Comparison of ENCODE assay signal across 2 cellular contexts in the genomic region with DNA sequence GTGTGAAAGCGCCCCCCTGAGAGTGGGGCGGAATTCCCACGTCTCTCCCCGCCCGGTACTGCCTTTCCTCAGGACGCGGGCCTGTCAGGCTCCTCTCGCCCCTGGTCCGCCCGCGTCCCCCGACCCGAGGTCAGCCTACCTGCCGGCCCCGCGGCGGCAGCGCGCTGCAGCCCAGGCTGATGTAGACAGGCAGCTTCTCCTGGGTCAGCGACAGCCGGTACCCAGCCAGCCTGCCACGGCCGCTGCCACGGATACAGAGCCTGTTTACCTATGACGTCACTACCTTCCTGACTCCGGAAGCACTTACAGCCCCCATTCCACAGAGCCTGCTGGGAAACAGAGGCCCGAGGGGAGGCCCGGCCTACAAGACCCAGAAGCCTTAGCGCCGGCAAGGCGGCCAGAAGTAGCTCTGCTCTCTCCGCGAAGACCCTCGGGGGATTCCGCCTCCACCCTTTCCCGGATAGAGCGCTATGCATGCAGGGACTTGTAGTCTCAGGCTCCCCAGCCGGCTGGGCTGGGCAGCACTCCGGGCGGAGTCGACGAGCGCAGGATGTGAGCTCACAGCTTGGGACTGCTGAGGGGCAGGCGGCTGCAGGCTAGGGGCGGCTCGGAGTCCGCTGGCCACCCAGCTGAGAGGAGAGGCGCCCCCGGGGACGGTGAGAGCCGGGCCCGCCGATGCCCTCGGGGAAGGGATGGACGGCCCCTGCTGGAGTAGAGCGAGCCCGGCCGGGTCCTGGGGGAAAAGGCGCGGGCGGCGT.
TF ChIP-seq lines count a peak whose summit lies in the region.

A gene with protein sequence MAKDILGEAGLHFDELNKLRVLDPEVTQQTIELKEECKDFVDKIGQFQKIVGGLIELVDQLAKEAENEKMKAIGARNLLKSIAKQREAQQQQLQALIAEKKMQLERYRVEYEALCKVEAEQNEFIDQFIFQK (minus strand): TSS at position 272 of the 758 bp plus-strand sequence. CDS start 3,487 bp downstream, outside the sequence.
A gene with protein sequence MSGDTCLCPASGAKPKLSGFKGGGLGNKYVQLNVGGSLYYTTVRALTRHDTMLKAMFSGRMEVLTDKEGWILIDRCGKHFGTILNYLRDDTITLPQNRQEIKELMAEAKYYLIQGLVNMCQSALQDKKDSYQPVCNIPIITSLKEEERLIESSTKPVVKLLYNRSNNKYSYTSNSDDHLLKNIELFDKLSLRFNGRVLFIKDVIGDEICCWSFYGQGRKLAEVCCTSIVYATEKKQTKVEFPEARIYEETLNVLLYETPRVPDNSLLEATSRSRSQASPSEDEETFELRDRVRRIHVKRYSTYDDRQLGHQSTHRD (plus strand): TSS at position 561 of the 758 bp plus-strand sequence. CDS start 3,761 bp downstream, outside the sequence.

TF ChIP-seq in HCT116, 20 proteins besides CTCF, POLR2A, EP300 and RAD21 (continued from another document):
- TF ChIP-seq TCF7L2 (IDR thresholded peaks at IDR 0.05; ENCODE audit: borderline replicate concordance, extremely low read depth, insufficient read depth, insufficient read length): no peak
- peak; percentile 78 for TF ChIP-seq SP1 (IDR thresholded peaks at IDR 0.05; ENCODE audit: low read depth)
- peak; percentile 89 for TF ChIP-seq SIN3A (IDR thresholded peaks at IDR 0.05; ENCODE audit: low read depth)
- peak; percentile 94 for TF ChIP-seq EGR1 (IDR thresholded peaks at IDR 0.05; ENCODE audit: low read depth)
- TF ChIP-seq CEBPB (IDR thresholded peaks at IDR 0.05; ENCODE audit: low read depth): no peak
- peak; percentile 78 for TF ChIP-seq POLR2AphosphoS5 (IDR thresholded peaks at IDR 0.05; ENCODE audit: low read depth, low read length)
- TF ChIP-seq, protein P1, sequence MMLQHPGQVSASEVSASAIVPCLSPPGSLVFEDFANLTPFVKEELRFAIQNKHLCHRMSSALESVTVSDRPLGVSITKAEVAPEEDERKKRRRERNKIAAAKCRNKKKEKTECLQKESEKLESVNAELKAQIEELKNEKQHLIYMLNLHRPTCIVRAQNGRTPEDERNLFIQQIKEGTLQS (IDR thresholded peaks at IDR 0.05): no peak
- TF ChIP-seq EZH2phosphoT487 (IDR thresholded peaks at IDR 0.05; ENCODE audit: borderline replicate concordance): no peak
- TF ChIP-seq EZH2 (IDR thresholded peaks at IDR 0.05): no peak
- peak; percentile 85 for TF ChIP-seq YY1 (IDR thresholded peaks at IDR 0.05; ENCODE audit: extremely low read depth, insufficient replicate concordance, low read depth, low read length)
- TF ChIP-seq, protein P2, sequence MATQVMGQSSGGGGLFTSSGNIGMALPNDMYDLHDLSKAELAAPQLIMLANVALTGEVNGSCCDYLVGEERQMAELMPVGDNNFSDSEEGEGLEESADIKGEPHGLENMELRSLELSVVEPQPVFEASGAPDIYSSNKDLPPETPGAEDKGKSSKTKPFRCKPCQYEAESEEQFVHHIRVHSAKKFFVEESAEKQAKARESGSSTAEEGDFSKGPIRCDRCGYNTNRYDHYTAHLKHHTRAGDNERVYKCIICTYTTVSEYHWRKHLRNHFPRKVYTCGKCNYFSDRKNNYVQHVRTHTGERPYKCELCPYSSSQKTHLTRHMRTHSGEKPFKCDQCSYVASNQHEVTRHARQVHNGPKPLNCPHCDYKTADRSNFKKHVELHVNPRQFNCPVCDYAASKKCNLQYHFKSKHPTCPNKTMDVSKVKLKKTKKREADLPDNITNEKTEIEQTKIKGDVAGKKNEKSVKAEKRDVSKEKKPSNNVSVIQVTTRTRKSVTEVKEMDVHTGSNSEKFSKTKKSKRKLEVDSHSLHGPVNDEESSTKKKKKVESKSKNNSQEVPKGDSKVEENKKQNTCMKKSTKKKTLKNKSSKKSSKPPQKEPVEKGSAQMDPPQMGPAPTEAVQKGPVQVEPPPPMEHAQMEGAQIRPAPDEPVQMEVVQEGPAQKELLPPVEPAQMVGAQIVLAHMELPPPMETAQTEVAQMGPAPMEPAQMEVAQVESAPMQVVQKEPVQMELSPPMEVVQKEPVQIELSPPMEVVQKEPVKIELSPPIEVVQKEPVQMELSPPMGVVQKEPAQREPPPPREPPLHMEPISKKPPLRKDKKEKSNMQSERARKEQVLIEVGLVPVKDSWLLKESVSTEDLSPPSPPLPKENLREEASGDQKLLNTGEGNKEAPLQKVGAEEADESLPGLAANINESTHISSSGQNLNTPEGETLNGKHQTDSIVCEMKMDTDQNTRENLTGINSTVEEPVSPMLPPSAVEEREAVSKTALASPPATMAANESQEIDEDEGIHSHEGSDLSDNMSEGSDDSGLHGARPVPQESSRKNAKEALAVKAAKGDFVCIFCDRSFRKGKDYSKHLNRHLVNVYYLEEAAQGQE (IDR thresholded peaks at IDR 0.05; ENCODE audit: low read depth): no peak
- no peak; the same call in 1 of the 2 replicates for TF ChIP-seq SRF (IDR thresholded peaks at IDR 0.05; ENCODE audit: low read depth)
- TF ChIP-seq FOSL1 (IDR thresholded peaks at IDR 0.05; ENCODE audit: low read depth): no peak
- 0 out of 2 replicates have a peak, but pooled peaks have one; percentile 48 for TF ChIP-seq ZFX (IDR thresholded peaks at IDR 0.05)
- TF ChIP-seq, protein P3, sequence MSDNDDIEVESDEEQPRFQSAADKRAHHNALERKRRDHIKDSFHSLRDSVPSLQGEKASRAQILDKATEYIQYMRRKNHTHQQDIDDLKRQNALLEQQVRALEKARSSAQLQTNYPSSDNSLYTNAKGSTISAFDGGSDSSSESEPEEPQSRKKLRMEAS (IDR thresholded peaks at IDR 0.05): peak; percentile 72
- TF ChIP-seq, protein P4, sequence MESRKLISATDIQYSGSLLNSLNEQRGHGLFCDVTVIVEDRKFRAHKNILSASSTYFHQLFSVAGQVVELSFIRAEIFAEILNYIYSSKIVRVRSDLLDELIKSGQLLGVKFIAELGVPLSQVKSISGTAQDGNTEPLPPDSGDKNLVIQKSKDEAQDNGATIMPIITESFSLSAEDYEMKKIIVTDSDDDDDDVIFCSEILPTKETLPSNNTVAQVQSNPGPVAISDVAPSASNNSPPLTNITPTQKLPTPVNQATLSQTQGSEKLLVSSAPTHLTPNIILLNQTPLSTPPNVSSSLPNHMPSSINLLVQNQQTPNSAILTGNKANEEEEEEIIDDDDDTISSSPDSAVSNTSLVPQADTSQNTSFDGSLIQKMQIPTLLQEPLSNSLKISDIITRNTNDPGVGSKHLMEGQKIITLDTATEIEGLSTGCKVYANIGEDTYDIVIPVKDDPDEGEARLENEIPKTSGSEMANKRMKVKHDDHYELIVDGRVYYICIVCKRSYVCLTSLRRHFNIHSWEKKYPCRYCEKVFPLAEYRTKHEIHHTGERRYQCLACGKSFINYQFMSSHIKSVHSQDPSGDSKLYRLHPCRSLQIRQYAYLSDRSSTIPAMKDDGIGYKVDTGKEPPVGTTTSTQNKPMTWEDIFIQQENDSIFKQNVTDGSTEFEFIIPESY (IDR thresholded peaks at IDR 0.05; ENCODE audit: extremely low read depth, insufficient replicate concordance, low read length): no peak
- TF ChIP-seq ZNF274 (IDR thresholded peaks at IDR 0.05; ENCODE audit: low read depth, low read length): no peak

TF ChIP-seq in neural cell, 6 proteins besides CTCF, POLR2A, EP300 and RAD21 (continued from another document):
- TF ChIP-seq EZH2 (IDR thresholded peaks at IDR 0.05; ENCODE audit: borderline replicate concordance, insufficient read depth, low read length, poor library complexity, severe bottlenecking): no peak
TF ChIP-seq in neural cell: peak in this region for 3.
